In the genomic region with DNA sequence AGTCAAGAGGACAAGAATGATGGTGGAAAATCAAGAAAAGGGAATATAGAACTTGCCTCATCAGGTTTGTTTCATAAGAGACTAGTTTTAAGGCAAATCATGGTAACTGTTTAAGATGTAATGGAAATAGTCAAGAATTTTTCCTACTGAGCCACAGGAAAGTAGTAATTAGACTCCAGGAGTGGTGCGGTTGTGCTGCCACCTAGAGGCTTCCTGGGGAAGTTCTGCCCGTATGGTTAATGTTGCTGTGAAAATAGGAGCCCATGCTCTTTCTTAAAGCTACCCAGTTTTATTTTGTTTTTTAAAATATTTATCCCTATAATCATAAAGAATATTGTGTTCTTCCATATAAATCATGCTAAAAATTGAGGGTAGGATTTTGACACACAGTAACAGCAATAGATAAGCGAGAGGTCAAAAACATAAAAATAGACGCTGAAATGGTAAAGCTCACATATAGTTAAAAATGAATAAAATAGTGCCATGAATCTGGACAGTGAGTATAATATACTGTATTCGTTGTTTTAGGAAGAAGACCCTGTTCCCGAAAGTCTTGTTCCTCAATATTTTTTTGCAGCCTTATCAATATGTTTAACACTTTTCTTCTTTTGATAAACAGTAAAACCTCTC, we compare ENCODE assay signal across 8 cellular contexts.
DNase-seq lines count a peak whose midpoint lies in the region; ATAC-seq and TF ChIP-seq lines count a peak whose summit lies in the region.

No MANE protein-coding gene starts in this region.

- CTCF ChIA-PET in A673 (lab: Charles Lee): interaction anchor here (0.6 to 1.3 kb wide), 5 partner anchors 249 to 403 kb away, joined by 3 to 10 read pairs (median 4); no protein-coding TSS in a partner anchor

- intact Hi-C loops in A673 (cut with micrococcal nuclease; ENCODE audit: unreplicated experiment): loop anchor here (1.0 to 10.0 kb wide), 2 partner anchors 380 to 687 kb away; no protein-coding TSS in a partner anchor
- intact Hi-C loops in left ventricle myocardium superior (cut with micrococcal nuclease): loop anchor here (2.0 kb wide), 1 partner anchor 381 kb away; no protein-coding TSS in a partner anchor
- intact Hi-C loops in sciatic nerve (cut with DNase I): no loop called here

- no peaks in the 10 kb centered on the region for H3K9me3 ChIP-seq in A673 (ENCODE audit: low read depth, low read length, poor library complexity, severe bottlenecking)

- BruUV-seq in A673 (replicated peaks; lab: Mats Ljungman, UMichigan): no TSS peak

- DNase-seq in A673 (ENCODE audit: low spot score): peak; percentile 63
- DNase-seq in GM10266 (ENCODE audit: extremely low spot score): peak; percentile 47
- peak; percentile 54 for DNase-seq in HK-2 (ENCODE audit: unreplicated experiment)
- DNase-seq in OCI-M2 (lab: John Stamatoyannopoulos, UW; ENCODE audit: unreplicated experiment): peak; percentile 5
- peak; percentile 51 for DNase-seq in amniotic epithelial cell (ENCODE audit: low read depth)
- peak; percentile 63 for DNase-seq in left ventricle myocardium superior
- DNase-seq in sciatic nerve (ENCODE audit: low spot score): peak; percentile 80

- TF ChIP-seq CTCF in A673 (conservative IDR thresholded peaks at IDR 0.05; ENCODE audit: low read depth, low read length): peak; percentile 90
- TF ChIP-seq CTCF in GM10266 (IDR thresholded peaks at IDR 0.05; ENCODE audit: control insufficient read depth, insufficient read depth, low read depth, missing control alignments): peak; percentile 83

- H3K4me1 ChIP-seq in A673 (ENCODE audit: insufficient read depth, low read length, poor library complexity, severe bottlenecking): no peaks in the 10 kb centered on the region

- no peaks in the 10 kb centered on the region for H3K36me3 ChIP-seq in A673 (ENCODE audit: insufficient read depth, low read length, poor library complexity, severe bottlenecking)

- H3K4me3 ChIP-seq in A673 (ENCODE audit: low read depth, low read length, poor library complexity, severe bottlenecking): no peak overlapping the region

- ATAC-seq in left ventricle myocardium superior (peak; percentile 51), sciatic nerve (peak; percentile 78), GM18519 (IDR thresholded peaks at IDR 0.05; ENCODE audit: low FRiP score, unreplicated experiment) (no peak)

- H3K27ac ChIP-seq in A673 (ENCODE audit: low read depth, low read length, poor library complexity, severe bottlenecking): no peak overlapping the region

- peaks cover 23% of the 10 kb centered on the region for H3K27me3 ChIP-seq in A673 (replicated peaks; ENCODE audit: insufficient read depth, low read depth, low read length, poor library complexity)

- POLR2A ChIA-PET in A673 (lab: Charles Lee; ENCODE audit: low non-redundant PET): no interaction called here

Comparison
In these comparisons a context has a peak if more than half of its experiments do, and no peak if none do; other contexts are left out.
1. DNase-seq: peak in every context shown above with its lines; median percentile 80 in sciatic nerve; 63 in A673; 63 in left ventricle myocardium superior; 54 in HK-2; 51 in amniotic epithelial cell; 47 in GM10266; 5 in OCI-M2.